8 cellular contexts compared by ENCODE assay signal in the genomic region with DNA sequence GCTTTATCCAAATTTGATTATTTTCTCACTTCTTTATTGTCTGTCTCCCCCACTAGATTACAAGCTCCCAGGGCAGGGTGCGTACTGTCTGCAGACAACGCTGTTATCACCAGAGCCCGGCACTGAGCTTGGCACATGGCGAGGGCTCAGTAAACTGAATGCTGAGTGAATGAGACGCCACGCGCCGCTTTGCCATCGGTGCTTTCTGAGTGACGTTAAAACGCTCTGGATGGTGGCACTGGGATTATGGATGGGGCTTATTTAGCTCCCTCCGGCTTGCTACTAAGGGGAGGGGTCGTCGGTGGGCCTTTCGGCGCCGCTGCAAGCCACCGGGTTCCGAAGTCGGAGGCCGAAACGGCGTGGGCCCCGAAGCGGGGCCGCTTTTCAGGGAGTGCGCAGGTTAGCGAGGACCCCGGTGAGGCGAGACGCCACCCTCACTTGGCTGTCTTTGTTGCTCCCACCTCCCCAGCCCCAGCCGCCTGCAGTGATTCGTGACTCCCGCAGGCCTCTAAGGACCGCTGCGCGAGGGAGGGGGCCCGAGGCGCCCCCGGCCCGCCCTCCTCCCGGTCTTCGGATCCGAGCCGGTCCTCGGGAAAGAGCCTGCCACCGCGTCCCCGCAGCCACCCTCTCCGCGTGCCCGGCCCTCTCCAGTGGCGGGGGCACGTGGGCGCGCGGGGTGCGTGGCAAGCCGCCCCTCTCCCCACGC. TPM values are rescaled to one million over a fixed set of nuclear protein-coding genes. Genes with fewer than 3 reads are reported as not detected.
DNase-seq lines count a peak whose midpoint lies in the region; TF ChIP-seq lines count a peak whose summit lies in the region.

No MANE protein-coding gene starts in this region.

- H3K4me1 ChIP-seq in ascending aorta (no peaks in the 10 kb centered on the region), iPS-20b (ENCODE audit: insufficient read depth, low read length) (no peaks in the 10 kb centered on the region)

- H3K27ac ChIP-seq in ascending aorta: peak overlapping the region; percentile 94 to 97
- no peak overlapping the region for H3K27ac ChIP-seq in iPS-20b (ENCODE audit: low read length)

- in situ Hi-C loops in GM13976 (cut with MboI; ENCODE audit: low sequenced_read_pairs, unreplicated experiment): no loop called here

- H3K36me3 ChIP-seq in ascending aorta (no peaks in the 10 kb centered on the region), iPS-20b (ENCODE audit: insufficient read depth, low read depth, low read length) (no peaks in the 10 kb centered on the region)

- DNase-seq in GM13976 (ENCODE audit: low spot score) (peak; percentile 30), NCI-H82 treated with DMSO at 0.1 percent for 48 hours (lab: John Stamatoyannopoulos, UW; ENCODE audit: unreplicated experiment) (peak; percentile 35), ascending aorta (ENCODE audit: low spot score in 2 of 2) (no peak), AML-193 (lab: John Stamatoyannopoulos, UW) (no peak), Ammon's horn (ENCODE audit: low spot score) (no peak), T1000 (lab: John Stamatoyannopoulos, UW) (no peak)
- peak; percentile 19 for DNase-seq in stimulated activated CD4-positive, alpha-beta T cell treated with anti-CD3 and anti-CD28 coated beads, Interleukin-12 subunit alpha, Interleukin-12 subunit beta, amount 100 ng/mL, for 4 hours

- H3K27me3 ChIP-seq in ascending aorta: no peaks in the 10 kb centered on the region
- H3K27me3 ChIP-seq in iPS-20b (ENCODE audit: insufficient read depth, low read length): peaks cover 31% of the 10 kb centered on the region

- H3K4me3 ChIP-seq in ascending aorta: peak overlapping the region; percentile 72 to 92
- H3K4me3 ChIP-seq in iPS-20b (ENCODE audit: low read length): peak overlapping the region; percentile 71

- TF ChIP-seq CTCF in GM13976 (IDR thresholded peaks at IDR 0.05; ENCODE audit: borderline replicate concordance, control extremely low read depth, extremely low read depth, insufficient read depth, missing control alignments): no peak
- TF ChIP-seq CTCF in ascending aorta (IDR thresholded peaks at IDR 0.05): no peak

- intact Hi-C loops in ascending aorta (cut with DNase I): loop anchor here (5.0 kb wide), 1 partner anchor 114 kb away; no protein-coding TSS in a partner anchor

- H3K9ac ChIP-seq in iPS-20b (ENCODE audit: low read depth, low read length): peak overlapping the region; percentile 57; the same call in 1 of the 2 replicates

- H3K9me3 ChIP-seq in ascending aorta (no peaks in the 10 kb centered on the region), iPS-20b (ENCODE audit: insufficient read depth, low read depth, low read length) (no peaks in the 10 kb centered on the region)

RNA-seq across cellular contexts. Expression of a gene that starts 0.6 kb away (rescaled TPM):
- total RNA-seq in ascending aorta: 850 TPM

Comparison
In these comparisons a context has a peak if more than half of its experiments do, and no peak if none do; other contexts are left out.
1. DNase-seq: peak in GM13976 (single experiment), NCI-H82 treated with DMSO at 0.1 percent for 48 hours (single experiment) and stimulated activated CD4-positive, alpha-beta T cell treated with anti-CD3 and anti-CD28 coated beads, Interleukin-12 subunit alpha, Interleukin-12 subunit beta, amount 100 ng/mL, for 4 hours (single experiment); none in ascending aorta (0 of 2), AML-193 (0 of 2), Ammon's horn (single experiment) and T1000 (single experiment).